In genomic region chr17:79007504-79008381, GRCh38 we compare ENCODE assay signal across 1 cellular context.
TF ChIP-seq lines count a peak whose summit lies in the region.

No MANE protein-coding gene starts in this region.

TF ChIP-seq in SK-N-SH treated with all-trans-retinoic acid at 6 μM for 48 hours, 23 proteins besides CTCF, POLR2A, EP300 and RAD21 (continued from another document):
- TF ChIP-seq PATZ1 (CRISPR knock-in tag; IDR thresholded peaks at IDR 0.05; ENCODE audit: borderline replicate concordance) (no peak), ZNF70 (CRISPR knock-in tag; IDR thresholded peaks at IDR 0.05) (no peak), TSHZ2 (CRISPR knock-in tag; IDR thresholded peaks at IDR 0.05) (no peak), BACH2 (CRISPR knock-in tag; IDR thresholded peaks at IDR 0.05; ENCODE audit: borderline replicate concordance) (no peak), ZNF565 (CRISPR knock-in tag; conservative IDR thresholded peaks at IDR 0.05; ENCODE audit: low read depth) (no peak), ZFP3 (CRISPR knock-in tag; IDR thresholded peaks at IDR 0.05) (no peak), TCF4 (CRISPR knock-in tag; IDR thresholded peaks at IDR 0.05; ENCODE audit: borderline replicate concordance) (no peak), SNAI2 (CRISPR knock-in tag; IDR thresholded peaks at IDR 0.05) (no peak), ISL1 (CRISPR knock-in tag; IDR thresholded peaks at IDR 0.05) (no peak), GLIS3 (CRISPR knock-in tag; IDR thresholded peaks at IDR 0.05) (no peak), CSDC2 (CRISPR knock-in tag; IDR thresholded peaks at IDR 0.05) (no peak), OSR1 (CRISPR knock-in tag; IDR thresholded peaks at IDR 0.05) (no peak), ZC3H10 (CRISPR knock-in tag; IDR thresholded peaks at IDR 0.05) (no peak)
- TF ChIP-seq, protein P1, sequence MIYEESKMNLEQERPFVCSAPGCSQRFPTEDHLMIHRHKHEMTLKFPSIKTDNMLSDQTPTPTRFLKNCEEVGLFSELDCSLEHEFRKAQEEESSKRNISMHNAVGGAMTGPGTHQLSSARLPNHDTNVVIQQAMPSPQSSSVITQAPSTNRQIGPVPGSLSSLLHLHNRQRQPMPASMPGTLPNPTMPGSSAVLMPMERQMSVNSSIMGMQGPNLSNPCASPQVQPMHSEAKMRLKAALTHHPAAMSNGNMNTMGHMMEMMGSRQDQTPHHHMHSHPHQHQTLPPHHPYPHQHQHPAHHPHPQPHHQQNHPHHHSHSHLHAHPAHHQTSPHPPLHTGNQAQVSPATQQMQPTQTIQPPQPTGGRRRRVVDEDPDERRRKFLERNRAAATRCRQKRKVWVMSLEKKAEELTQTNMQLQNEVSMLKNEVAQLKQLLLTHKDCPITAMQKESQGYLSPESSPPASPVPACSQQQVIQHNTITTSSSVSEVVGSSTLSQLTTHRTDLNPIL (CRISPR knock-in tag; IDR thresholded peaks at IDR 0.05; ENCODE audit: low read depth): no peak
